Comparison of ENCODE assay signal across 16 cellular contexts in the genomic region with DNA sequence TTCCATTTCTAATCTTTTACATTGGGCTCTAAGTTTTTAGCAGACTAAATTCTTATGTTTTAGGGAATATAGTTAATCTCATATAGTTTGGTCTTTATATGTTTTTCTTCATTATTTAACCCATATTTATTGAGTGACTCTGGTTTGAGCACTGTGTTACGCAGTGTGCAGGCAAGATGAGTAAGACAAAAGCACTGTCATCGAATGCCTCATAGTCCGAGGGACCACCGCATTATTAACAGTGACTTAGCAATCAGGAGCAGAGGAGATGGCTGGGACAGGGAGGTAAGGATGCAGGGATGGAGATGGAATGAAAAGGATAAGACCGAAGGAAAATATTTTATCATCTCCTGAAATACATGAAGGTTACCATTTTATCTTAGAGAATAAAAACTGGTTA.
DNase-seq lines count a peak whose midpoint lies in the region; ATAC-seq, FAIRE-seq and TF ChIP-seq lines count a peak whose summit lies in the region.
"Had no signal": no experiment of that assay in that cellular context is flagged by ENCODE, and none has a peak within 500 bp of the region (broad histone marks: within the 10 kb centered on the region; RNA-seq: fewer than 3 reads in every experiment).

No MANE protein-coding gene starts in this region.

- H3K4me3 Mint-ChIP-seq in astrocyte (ENCODE audit: unreplicated experiment) = no peak overlapping the region
- H3K4me3 Mint-ChIP-seq: activated naive CD8-positive, alpha-beta T cell treated with anti-CD3 and anti-CD28 coated beads, Interleukin-2, amount 10 ng/mL, durations not matched to agents 7 days and 5 days; T-helper 1 cell treated with Interleukin-12 subunit alpha and Interleukin-12 subunit beta and Interleukin-4 antibody, amounts not matched to agents 30 μg/mL and 1 μg/mL, for 36 hours had no signal

- DNase-seq in A549 (ENCODE audit: low read depth in 1 of 2, low spot score in 1 of 2) (peak in 1 of 2 experiments; percentile 11), HCEC 1CT (peak; percentile 68), astrocyte (ENCODE audit: low read depth) (peak; percentile 60), hepatocyte (ENCODE audit: low spot score) (no peak), D721Med (ENCODE audit: insufficient read length, low spot score) (no peak), SW480 (ENCODE audit: low spot score) (no peak)
- DNase-seq: activated naive CD8-positive, alpha-beta T cell treated with anti-CD3 and anti-CD28 coated beads, Interleukin-2, amount 10 ng/mL, durations not matched to agents 7 days and 5 days; DMS53; NCI-H2171 had no signal

- H4K20me1 ChIP-seq in astrocyte (ENCODE audit: insufficient read depth, low read length) = no peaks in the 10 kb centered on the region
- H4K20me1 ChIP-seq in hepatocyte (ENCODE audit: insufficient read depth, poor library complexity, severe bottlenecking) = no peaks in the 10 kb centered on the region

- no peak overlapping the region for H2AFZ ChIP-seq in astrocyte (ENCODE audit: low read depth, low read length)
- no peak overlapping the region for H2AFZ ChIP-seq in hepatocyte

- H3K9ac ChIP-seq in astrocyte (ENCODE audit: low read length) = peak overlapping the region; percentile 38

- TF ChIP-seq POLR2A in A549 (IDR thresholded peaks at IDR 0.05; ENCODE audit: low read length) = no peak

- H3K79me2 ChIP-seq in astrocyte (ENCODE audit: insufficient read depth, low read length) = no peaks in the 10 kb centered on the region
- no peaks in the 10 kb centered on the region for H3K79me2 ChIP-seq in hepatocyte

- H3K4me3 ChIP-seq in A549 = no peak overlapping the region
- H3K4me3 ChIP-seq in astrocyte (ENCODE audit: insufficient read depth, low read depth, low read length) = no peak overlapping the region
- H3K4me3 ChIP-seq in hepatocyte = no peak overlapping the region

- no peak for TF ChIP-seq EP300 in A549 (IDR thresholded peaks at IDR 0.05)

- no peaks in the 10 kb centered on the region for H3K36me3 Mint-ChIP-seq in astrocyte (ENCODE audit: low read depth, unreplicated experiment)

- H3K27me3 ChIP-seq in astrocyte (ENCODE audit: insufficient read depth, low read length) (no peaks in the 10 kb centered on the region), hepatocyte (no peaks in the 10 kb centered on the region)

- peaks cover 45% of the 10 kb centered on the region for H3K4me1 Mint-ChIP-seq in astrocyte (ENCODE audit: low read depth, unreplicated experiment)

- WGBS in A549 (ENCODE audit: missing lambda C conversion rate) = 43% methylated on average over 5 of the region's 5 CpGs
- WGBS in hepatocyte (ENCODE audit: low lambda C conversion rate, missing lambda C conversion rate) = 89% methylated on average over 5 of the region's 5 CpGs

- TF ChIP-seq RAD21 in A549 (conservative IDR thresholded peaks at IDR 0.05 in 1 of 2, IDR thresholded peaks at IDR 0.05 in 1 of 2) = no peak

- no peaks in the 10 kb centered on the region for H3K9me2 ChIP-seq in hepatocyte (replicated peaks; ENCODE audit: insufficient read depth)

- no peaks in the 10 kb centered on the region for H3K9me3 Mint-ChIP-seq in astrocyte (ENCODE audit: unreplicated experiment)

- peak overlapping the region; percentile 62 for H3K4me2 ChIP-seq in A549
- peak overlapping the region; percentile 78 for H3K4me2 ChIP-seq in astrocyte (ENCODE audit: low read length)
- H3K4me2 ChIP-seq in hepatocyte = peak overlapping the region; percentile 45

- no peaks in the 10 kb centered on the region for H3K9me3 ChIP-seq in A549
- H3K9me3 ChIP-seq in astrocyte (ENCODE audit: insufficient read depth, low read depth, low read length) = no peaks in the 10 kb centered on the region
- no peaks in the 10 kb centered on the region for H3K9me3 ChIP-seq in hepatocyte (ENCODE audit: low read depth)
- H3K9me3 ChIP-seq: thoracic aorta had no signal

- H3K4me1 ChIP-seq in A549 (peaks cover 35% of the 10 kb centered on the region), astrocyte (ENCODE audit: insufficient read depth, low read length) (peaks cover 16% of the 10 kb centered on the region), hepatocyte (ENCODE audit: insufficient read depth) (peaks cover 5% of the 10 kb centered on the region)

- TF ChIP-seq CTCF in A549 (IDR thresholded peaks at IDR 0.05) (no peak), astrocyte (IDR thresholded peaks at IDR 0.05; ENCODE audit: insufficient read depth, low read depth, low read length) (no peak), hepatocyte (IDR thresholded peaks at IDR 0.05; ENCODE audit: poor library complexity) (no peak), D721Med (IDR thresholded peaks at IDR 0.05; ENCODE audit: insufficient read depth, missing control alignments) (no peak)

- ATAC-seq in A549 (peak; percentile 18 to 49; a peak in 3 of 6 replicates), HG02973 (IDR thresholded peaks at IDR 0.05; ENCODE audit: unreplicated experiment) (no peak), HG03378 (IDR thresholded peaks at IDR 0.05; ENCODE audit: unreplicated experiment) (no peak)

- H3K36me3 ChIP-seq in astrocyte (ENCODE audit: insufficient read depth, low read length) = no peaks in the 10 kb centered on the region
- H3K36me3 ChIP-seq in hepatocyte (replicated peaks; ENCODE audit: insufficient read depth, low read depth) = no peaks in the 10 kb centered on the region
- H3K36me3 ChIP-seq: thoracic aorta had no signal

- H3K27me3 Mint-ChIP-seq in astrocyte (ENCODE audit: low read depth, unreplicated experiment) = no peaks in the 10 kb centered on the region
- H3K27me3 Mint-ChIP-seq: activated naive CD8-positive, alpha-beta T cell treated with anti-CD3 and anti-CD28 coated beads, Interleukin-2, amount 10 ng/mL, durations not matched to agents 7 days and 5 days had no signal

- H3K27ac ChIP-seq in A549 (peak overlapping the region; percentile 53 to 61; a peak in 5 of 6 replicates), astrocyte (ENCODE audit: low read depth, low read length) (peak overlapping the region; percentile 82), hepatocyte (no peak overlapping the region)
- H3K27ac ChIP-seq: thoracic aorta had no signal

- CTCF ChIA-PET in A549 (lab: Yijun Ruan, JAX) = no interaction called here

- FAIRE-seq in A549 (lab: Jason Lieb, UNC) (no peak), astrocyte (lab: Jason Lieb, UNC) (no peak), D721Med (lab: Jason Lieb, UNC) (no peak)
- FAIRE-seq: frontal cortex, GM12892, islet of Langerhans had no signal

- POLR2A ChIA-PET in A549 (lab: Yijun Ruan, JAX) = interaction anchor here (1.2 kb wide), 1 partner anchor 64 kb away, joined by 3 read pairs; no protein-coding TSS in a partner anchor

- peak overlapping the region; percentile 76 for H3K27ac Mint-ChIP-seq in astrocyte (ENCODE audit: unreplicated experiment)
- H3K27ac Mint-ChIP-seq: activated naive CD8-positive, alpha-beta T cell treated with anti-CD3 and anti-CD28 coated beads, Interleukin-2, amount 10 ng/mL, durations not matched to agents 7 days and 5 days; T-helper 1 cell treated with Interleukin-12 subunit alpha and Interleukin-12 subunit beta and Interleukin-4 antibody, amounts not matched to agents 30 μg/mL and 1 μg/mL, for 36 hours had no signal

TF ChIP-seq in A549, 52 proteins besides CTCF, POLR2A, EP300 and RAD21:
- TF ChIP-seq, protein P1, sequence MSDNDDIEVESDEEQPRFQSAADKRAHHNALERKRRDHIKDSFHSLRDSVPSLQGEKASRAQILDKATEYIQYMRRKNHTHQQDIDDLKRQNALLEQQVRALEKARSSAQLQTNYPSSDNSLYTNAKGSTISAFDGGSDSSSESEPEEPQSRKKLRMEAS (IDR thresholded peaks at IDR 0.05) = no peak
- TF ChIP-seq EHF (CRISPR knock-in tag; IDR thresholded peaks at IDR 0.05) (no peak), CHD2 (IDR thresholded peaks at IDR 0.05; ENCODE audit: low read length, partially characterized antibody) (no peak), SREBF2 (IDR thresholded peaks at IDR 0.05) (no peak), TFCP2L1 (CRISPR knock-in tag; IDR thresholded peaks at IDR 0.05) (no peak), KDM1A (IDR thresholded peaks at IDR 0.05; ENCODE audit: low read depth) (no peak), CBX8 (IDR thresholded peaks at IDR 0.05) (no peak), CEBPB (IDR thresholded peaks at IDR 0.05) (no peak), ZC3H11A (IDR thresholded peaks at IDR 0.05) (no peak), MAFK (IDR thresholded peaks at IDR 0.05; ENCODE audit: partially characterized antibody) (no peak), RNF2 (IDR thresholded peaks at IDR 0.05; ENCODE audit: borderline replicate concordance, low read depth) (no peak), SMC3 (IDR thresholded peaks at IDR 0.05) (no peak), MYC (IDR thresholded peaks at IDR 0.05; ENCODE audit: borderline replicate concordance, low read length) (no peak), GATA3 (IDR thresholded peaks at IDR 0.05; ENCODE audit: borderline replicate concordance) (no peak)
- TF ChIP-seq, protein P2, sequence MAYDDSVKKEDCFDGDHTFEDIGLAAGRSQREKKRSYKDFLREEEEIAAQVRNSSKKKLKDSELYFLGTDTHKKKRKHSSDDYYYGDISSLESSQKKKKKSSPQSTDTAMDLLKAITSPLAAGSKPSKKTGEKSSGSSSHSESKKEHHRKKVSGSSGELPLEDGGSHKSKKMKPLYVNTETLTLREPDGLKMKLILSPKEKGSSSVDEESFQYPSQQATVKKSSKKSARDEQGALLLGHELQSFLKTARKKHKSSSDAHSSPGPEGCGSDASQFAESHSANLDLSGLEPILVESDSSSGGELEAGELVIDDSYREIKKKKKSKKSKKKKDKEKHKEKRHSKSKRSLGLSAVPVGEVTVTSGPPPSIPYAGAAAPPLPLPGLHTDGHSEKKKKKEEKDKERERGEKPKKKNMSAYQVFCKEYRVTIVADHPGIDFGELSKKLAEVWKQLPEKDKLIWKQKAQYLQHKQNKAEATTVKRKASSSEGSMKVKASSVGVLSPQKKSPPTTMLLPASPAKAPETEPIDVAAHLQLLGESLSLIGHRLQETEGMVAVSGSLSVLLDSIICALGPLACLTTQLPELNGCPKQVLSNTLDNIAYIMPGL (CRISPR knock-in tag; IDR thresholded peaks at IDR 0.05; ENCODE audit: borderline replicate concordance) = no peak

Comparison
In these comparisons a context has a peak if more than half of its experiments do, and no peak if none do; other contexts are left out.
1. ATAC-seq: peak in A549 (2 of 2); none in HG02973 (single experiment) and HG03378 (single experiment).
2. DNase-seq: peak in HCEC 1CT (single experiment) and astrocyte (single experiment); none in hepatocyte (single experiment), D721Med (single experiment) and SW480 (single experiment).
3. Peak in every context shown above with its lines, with median percentiles within 50 percentile points of each other: H3K4me2 ChIP-seq.